1 cellular context compared by ENCODE assay signal in genomic region chr1:1599030-1599916, GRCh38.
TF ChIP-seq lines count a peak whose summit lies in the region.

No MANE protein-coding gene starts in this region.

TF ChIP-seq in K562, 482 proteins besides CTCF, POLR2A, EP300 and RAD21 (continued from another document and continues in another):
- TF ChIP-seq, protein P1, sequence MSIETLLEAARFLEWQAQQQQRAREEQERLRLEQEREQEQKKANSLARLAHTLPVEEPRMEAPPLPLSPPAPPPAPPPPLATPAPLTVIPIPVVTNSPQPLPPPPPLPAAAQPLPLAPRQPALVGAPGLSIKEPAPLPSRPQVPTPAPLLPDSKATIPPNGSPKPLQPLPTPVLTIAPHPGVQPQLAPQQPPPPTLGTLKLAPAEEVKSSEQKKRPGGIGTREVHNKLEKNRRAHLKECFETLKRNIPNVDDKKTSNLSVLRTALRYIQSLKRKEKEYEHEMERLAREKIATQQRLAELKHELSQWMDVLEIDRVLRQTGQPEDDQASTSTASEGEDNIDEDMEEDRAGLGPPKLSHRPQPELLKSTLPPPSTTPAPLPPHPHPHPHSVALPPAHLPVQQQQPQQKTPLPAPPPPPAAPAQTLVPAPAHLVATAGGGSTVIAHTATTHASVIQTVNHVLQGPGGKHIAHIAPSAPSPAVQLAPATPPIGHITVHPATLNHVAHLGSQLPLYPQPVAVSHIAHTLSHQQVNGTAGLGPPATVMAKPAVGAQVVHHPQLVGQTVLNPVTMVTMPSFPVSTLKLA (conservative IDR thresholded peaks at IDR 0.05): no peak
- TF ChIP-seq, protein P2, sequence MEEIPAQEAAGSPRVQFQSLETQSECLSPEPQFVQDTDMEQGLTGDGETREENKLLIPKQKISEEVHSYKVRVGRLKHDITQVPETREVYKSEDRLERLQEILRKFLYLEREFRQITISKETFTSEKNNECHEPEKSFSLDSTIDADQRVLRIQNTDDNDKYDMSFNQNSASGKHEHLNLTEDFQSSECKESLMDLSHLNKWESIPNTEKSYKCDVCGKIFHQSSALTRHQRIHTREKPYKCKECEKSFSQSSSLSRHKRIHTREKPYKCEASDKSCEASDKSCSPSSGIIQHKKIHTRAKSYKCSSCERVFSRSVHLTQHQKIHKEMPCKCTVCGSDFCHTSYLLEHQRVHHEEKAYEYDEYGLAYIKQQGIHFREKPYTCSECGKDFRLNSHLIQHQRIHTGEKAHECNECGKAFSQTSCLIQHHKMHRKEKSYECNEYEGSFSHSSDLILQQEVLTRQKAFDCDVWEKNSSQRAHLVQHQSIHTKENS (CRISPR knock-in tag; IDR thresholded peaks at IDR 0.05): no peak
- TF ChIP-seq ZNF280A (IDR thresholded peaks at IDR 0.05; ENCODE audit: low read depth, partially characterized antibody) (no peak), ZNF263 (CRISPR knock-in tag; IDR thresholded peaks at IDR 0.05; ENCODE audit: borderline replicate concordance) (no peak), ZNF696 (CRISPR knock-in tag; conservative IDR thresholded peaks at IDR 0.05) (no peak), LEF1 (IDR thresholded peaks at IDR 0.05) (no peak), U2AF2 (optimal IDR thresholded peaks at IDR 0.05; ENCODE audit: low read depth, low read length) (no peak), ELK1 (CRISPR knock-in tag; IDR thresholded peaks at IDR 0.05) (no peak), ZNF143 (CRISPR knock-in tag; IDR thresholded peaks at IDR 0.05) (no peak), TAL1 (IDR thresholded peaks at IDR 0.05) (no peak), ILK (tag; IDR thresholded peaks at IDR 0.05; ENCODE audit: borderline replicate concordance, low read depth) (no peak), ZBTB1 (CRISPR knock-in tag; IDR thresholded peaks at IDR 0.05; ENCODE audit: borderline replicate concordance, low read depth) (peak; percentile 60), SIN3B (IDR thresholded peaks at IDR 0.05; ENCODE audit: low read depth) (peak; percentile 55), ZNF253 (CRISPR knock-in tag; conservative IDR thresholded peaks at IDR 0.05) (no peak), JUN (IDR thresholded peaks at IDR 0.05; ENCODE audit: borderline replicate concordance, low read depth, low read length) (peak; percentile 10; the same call in 1 of the 2 replicates), JUN (CRISPR knock-in tag; IDR thresholded peaks at IDR 0.05; ENCODE audit: borderline replicate concordance) (peak; percentile 71; the same call in 1 of the 2 replicates), ZNF318 (IDR thresholded peaks at IDR 0.05; ENCODE audit: borderline replicate concordance in 1 of 2, low read depth in 1 of 2) (no peak), RBM15 (IDR thresholded peaks at IDR 0.05; ENCODE audit: insufficient read depth, low read length) (no peak), TCF3 (CRISPR knock-in tag; IDR thresholded peaks at IDR 0.05) (no peak), EP400 (IDR thresholded peaks at IDR 0.05) (no peak), HDAC2 (IDR thresholded peaks at IDR 0.05) (no peak), ZNF311 (CRISPR knock-in tag; IDR thresholded peaks at IDR 0.05) (no peak), ZFP30 (CRISPR knock-in tag; IDR thresholded peaks at IDR 0.05; ENCODE audit: borderline replicate concordance) (no peak), PTBP1 (IDR thresholded peaks at IDR 0.05; ENCODE audit: low read depth, low read length) (no peak), XRCC5 (IDR thresholded peaks at IDR 0.05; ENCODE audit: low read depth, low read length) (no peak), TEAD1 (CRISPR knock-in tag; IDR thresholded peaks at IDR 0.05) (peak in 1 of 2 experiments; percentile 84; a peak in 1 of 4 replicates)
- TF ChIP-seq, protein P3, sequence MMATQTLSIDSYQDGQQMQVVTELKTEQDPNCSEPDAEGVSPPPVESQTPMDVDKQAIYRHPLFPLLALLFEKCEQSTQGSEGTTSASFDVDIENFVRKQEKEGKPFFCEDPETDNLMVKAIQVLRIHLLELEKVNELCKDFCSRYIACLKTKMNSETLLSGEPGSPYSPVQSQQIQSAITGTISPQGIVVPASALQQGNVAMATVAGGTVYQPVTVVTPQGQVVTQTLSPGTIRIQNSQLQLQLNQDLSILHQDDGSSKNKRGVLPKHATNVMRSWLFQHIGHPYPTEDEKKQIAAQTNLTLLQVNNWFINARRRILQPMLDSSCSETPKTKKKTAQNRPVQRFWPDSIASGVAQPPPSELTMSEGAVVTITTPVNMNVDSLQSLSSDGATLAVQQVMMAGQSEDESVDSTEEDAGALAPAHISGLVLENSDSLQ (IDR thresholded peaks at IDR 0.05): no peak
- TF ChIP-seq, protein P4, sequence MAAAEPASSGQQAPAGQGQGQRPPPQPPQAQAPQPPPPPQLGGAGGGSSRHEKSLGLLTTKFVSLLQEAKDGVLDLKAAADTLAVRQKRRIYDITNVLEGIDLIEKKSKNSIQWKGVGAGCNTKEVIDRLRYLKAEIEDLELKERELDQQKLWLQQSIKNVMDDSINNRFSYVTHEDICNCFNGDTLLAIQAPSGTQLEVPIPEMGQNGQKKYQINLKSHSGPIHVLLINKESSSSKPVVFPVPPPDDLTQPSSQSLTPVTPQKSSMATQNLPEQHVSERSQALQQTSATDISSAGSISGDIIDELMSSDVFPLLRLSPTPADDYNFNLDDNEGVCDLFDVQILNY (CRISPR knock-in tag; IDR thresholded peaks at IDR 0.05): peak; percentile 67; the same call in 1 of the 2 replicates
- TF ChIP-seq, protein P5, sequence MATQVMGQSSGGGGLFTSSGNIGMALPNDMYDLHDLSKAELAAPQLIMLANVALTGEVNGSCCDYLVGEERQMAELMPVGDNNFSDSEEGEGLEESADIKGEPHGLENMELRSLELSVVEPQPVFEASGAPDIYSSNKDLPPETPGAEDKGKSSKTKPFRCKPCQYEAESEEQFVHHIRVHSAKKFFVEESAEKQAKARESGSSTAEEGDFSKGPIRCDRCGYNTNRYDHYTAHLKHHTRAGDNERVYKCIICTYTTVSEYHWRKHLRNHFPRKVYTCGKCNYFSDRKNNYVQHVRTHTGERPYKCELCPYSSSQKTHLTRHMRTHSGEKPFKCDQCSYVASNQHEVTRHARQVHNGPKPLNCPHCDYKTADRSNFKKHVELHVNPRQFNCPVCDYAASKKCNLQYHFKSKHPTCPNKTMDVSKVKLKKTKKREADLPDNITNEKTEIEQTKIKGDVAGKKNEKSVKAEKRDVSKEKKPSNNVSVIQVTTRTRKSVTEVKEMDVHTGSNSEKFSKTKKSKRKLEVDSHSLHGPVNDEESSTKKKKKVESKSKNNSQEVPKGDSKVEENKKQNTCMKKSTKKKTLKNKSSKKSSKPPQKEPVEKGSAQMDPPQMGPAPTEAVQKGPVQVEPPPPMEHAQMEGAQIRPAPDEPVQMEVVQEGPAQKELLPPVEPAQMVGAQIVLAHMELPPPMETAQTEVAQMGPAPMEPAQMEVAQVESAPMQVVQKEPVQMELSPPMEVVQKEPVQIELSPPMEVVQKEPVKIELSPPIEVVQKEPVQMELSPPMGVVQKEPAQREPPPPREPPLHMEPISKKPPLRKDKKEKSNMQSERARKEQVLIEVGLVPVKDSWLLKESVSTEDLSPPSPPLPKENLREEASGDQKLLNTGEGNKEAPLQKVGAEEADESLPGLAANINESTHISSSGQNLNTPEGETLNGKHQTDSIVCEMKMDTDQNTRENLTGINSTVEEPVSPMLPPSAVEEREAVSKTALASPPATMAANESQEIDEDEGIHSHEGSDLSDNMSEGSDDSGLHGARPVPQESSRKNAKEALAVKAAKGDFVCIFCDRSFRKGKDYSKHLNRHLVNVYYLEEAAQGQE (CRISPR knock-in tag; IDR thresholded peaks at IDR 0.05; ENCODE audit: low read depth): no peak
- TF ChIP-seq, protein P6, sequence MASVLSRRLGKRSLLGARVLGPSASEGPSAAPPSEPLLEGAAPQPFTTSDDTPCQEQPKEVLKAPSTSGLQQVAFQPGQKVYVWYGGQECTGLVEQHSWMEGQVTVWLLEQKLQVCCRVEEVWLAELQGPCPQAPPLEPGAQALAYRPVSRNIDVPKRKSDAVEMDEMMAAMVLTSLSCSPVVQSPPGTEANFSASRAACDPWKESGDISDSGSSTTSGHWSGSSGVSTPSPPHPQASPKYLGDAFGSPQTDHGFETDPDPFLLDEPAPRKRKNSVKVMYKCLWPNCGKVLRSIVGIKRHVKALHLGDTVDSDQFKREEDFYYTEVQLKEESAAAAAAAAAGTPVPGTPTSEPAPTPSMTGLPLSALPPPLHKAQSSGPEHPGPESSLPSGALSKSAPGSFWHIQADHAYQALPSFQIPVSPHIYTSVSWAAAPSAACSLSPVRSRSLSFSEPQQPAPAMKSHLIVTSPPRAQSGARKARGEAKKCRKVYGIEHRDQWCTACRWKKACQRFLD (CRISPR knock-in tag; IDR thresholded peaks at IDR 0.05): peak; percentile 39; the same call in 1 of the 2 replicates
- TF ChIP-seq, protein P7, sequence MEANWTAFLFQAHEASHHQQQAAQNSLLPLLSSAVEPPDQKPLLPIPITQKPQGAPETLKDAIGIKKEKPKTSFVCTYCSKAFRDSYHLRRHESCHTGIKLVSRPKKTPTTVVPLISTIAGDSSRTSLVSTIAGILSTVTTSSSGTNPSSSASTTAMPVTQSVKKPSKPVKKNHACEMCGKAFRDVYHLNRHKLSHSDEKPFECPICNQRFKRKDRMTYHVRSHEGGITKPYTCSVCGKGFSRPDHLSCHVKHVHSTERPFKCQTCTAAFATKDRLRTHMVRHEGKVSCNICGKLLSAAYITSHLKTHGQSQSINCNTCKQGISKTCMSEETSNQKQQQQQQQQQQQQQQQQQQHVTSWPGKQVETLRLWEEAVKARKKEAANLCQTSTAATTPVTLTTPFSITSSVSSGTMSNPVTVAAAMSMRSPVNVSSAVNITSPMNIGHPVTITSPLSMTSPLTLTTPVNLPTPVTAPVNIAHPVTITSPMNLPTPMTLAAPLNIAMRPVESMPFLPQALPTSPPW (CRISPR knock-in tag; IDR thresholded peaks at IDR 0.05): no peak
